ENCODE assay signal across 8 cellular contexts in the genomic region with DNA sequence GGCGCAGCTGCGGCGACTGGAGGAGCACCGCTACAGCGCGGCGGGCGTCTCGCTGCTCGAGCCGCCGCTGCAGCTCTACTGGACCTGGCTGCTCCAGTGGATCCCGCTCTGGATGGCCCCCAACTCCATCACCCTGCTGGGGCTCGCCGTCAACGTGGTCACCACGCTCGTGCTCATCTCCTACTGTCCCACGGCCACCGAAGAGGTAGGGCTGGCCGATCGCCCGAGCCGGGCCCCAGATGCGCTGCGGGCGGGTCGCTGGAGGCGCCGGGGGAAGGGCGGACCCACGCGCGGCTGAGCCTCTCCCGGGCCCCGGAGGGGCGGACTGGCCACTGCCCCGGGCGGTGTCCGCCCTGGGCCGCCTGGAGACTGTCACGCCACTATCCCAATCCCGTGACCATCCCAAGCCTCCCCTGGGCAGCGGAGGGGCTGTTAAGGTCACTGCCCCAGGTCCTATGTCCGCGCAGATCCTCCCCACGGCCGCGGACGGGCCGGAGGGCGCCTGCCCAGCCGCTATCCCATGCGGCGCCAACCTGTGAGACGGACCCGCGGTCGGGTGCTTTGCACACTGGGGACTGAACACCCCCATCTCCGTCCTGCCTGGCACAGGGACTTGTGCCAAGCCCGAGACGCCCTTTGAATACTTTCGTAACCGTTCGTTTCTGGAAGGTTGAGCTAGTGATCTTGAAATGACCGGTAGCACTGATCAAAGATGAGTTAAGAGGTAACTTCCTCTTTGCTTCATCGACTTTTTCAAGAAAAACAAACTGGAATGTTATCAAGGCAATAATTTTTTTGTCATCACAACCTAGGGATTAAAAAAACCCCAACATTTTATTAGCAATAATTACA. TPM values are rescaled to one million over a fixed set of nuclear protein-coding genes. Genes with fewer than 3 reads are reported as not detected.
DNase-seq lines count a peak whose midpoint lies in the region; ATAC-seq and TF ChIP-seq lines count a peak whose summit lies in the region.

No MANE protein-coding gene starts in this region.

- H3K9me3 ChIP-seq in HAP-1 (peaks cover 4% of the 10 kb centered on the region; the same call in 1 of the 2 replicates), KOPT-K1 (ENCODE audit: insufficient read depth, low read length, poor library complexity, severe bottlenecking) (peaks cover 3% of the 10 kb centered on the region)

- H3K4me3 Mint-ChIP-seq in activated CD8-positive, alpha-beta memory T cell treated with anti-CD3 and anti-CD28 coated beads, Interleukin-2, amount 10 ng/mL, durations not matched to agents 7 days and 5 days = peak overlapping the region; percentile 83

- H3K36me3 ChIP-seq in HAP-1 (replicated peaks) (peaks cover 4% of the 10 kb centered on the region; the same call in 1 of the 2 replicates), KOPT-K1 (ENCODE audit: insufficient read depth, low read length) (no peaks in the 10 kb centered on the region)

- H3K4me1 ChIP-seq in HAP-1 = peaks cover 40% of the 10 kb centered on the region

- peak; percentile 49 for ATAC-seq in activated CD8-positive, alpha-beta memory T cell treated with anti-CD3 and anti-CD28 coated beads, Interleukin-2, amount 10 ng/mL, durations not matched to agents 7 days and 5 days
- ATAC-seq in activated CD4-positive, CD25-positive, alpha-beta regulatory T cell treated with anti-CD3 and anti-CD28 coated beads, Interleukin-2, amount 50 U/mL, for 24 hours = peak; percentile 14 to 21

- H3K9me3 Mint-ChIP-seq in activated CD8-positive, alpha-beta memory T cell treated with anti-CD3 and anti-CD28 coated beads, Interleukin-2, amount 10 ng/mL, durations not matched to agents 7 days and 5 days (ENCODE audit: low read depth) = no peaks in the 10 kb centered on the region

- CTCF ChIA-PET in activated CD8-positive, alpha-beta memory T cell treated with anti-CD3 and anti-CD28 coated beads, Interleukin-2, amount 10 ng/mL, durations not matched to agents 7 days and 5 days (lab: Charles Lee) = interaction anchor here (0.5 to 1.1 kb wide), 5 partner anchors 40 to 140 kb away, joined by 3 to 5 read pairs (median 3); no protein-coding TSS in a partner anchor

- H3K27ac Mint-ChIP-seq in activated CD8-positive, alpha-beta memory T cell treated with anti-CD3 and anti-CD28 coated beads, Interleukin-2, amount 10 ng/mL, durations not matched to agents 7 days and 5 days = peak overlapping the region; percentile 84

- peaks cover 2% of the 10 kb centered on the region for H3K36me3 Mint-ChIP-seq in activated CD8-positive, alpha-beta memory T cell treated with anti-CD3 and anti-CD28 coated beads, Interleukin-2, amount 10 ng/mL, durations not matched to agents 7 days and 5 days

- peak overlapping the region; percentile 61 for H3K27ac ChIP-seq in KOPT-K1 (ENCODE audit: low read depth, low read length, poor library complexity, severe bottlenecking)

- peak overlapping the region; percentile 73 for H3K4me3 ChIP-seq in HAP-1

- no peaks in the 10 kb centered on the region for H3K27me3 Mint-ChIP-seq in activated CD8-positive, alpha-beta memory T cell treated with anti-CD3 and anti-CD28 coated beads, Interleukin-2, amount 10 ng/mL, durations not matched to agents 7 days and 5 days

- DNase-seq in activated CD8-positive, alpha-beta memory T cell treated with anti-CD3 and anti-CD28 coated beads, Interleukin-2, amount 10 ng/mL, durations not matched to agents 7 days and 5 days = peak; percentile 51
- DNase-seq in activated CD8-positive, alpha-beta memory T cell treated with anti-CD3 and anti-CD28 coated beads for 24 hours = no peak
- peak; percentile 35 to 44 for DNase-seq in HAP-1 (ENCODE audit: low spot score in 2 of 2)
- peak; percentile 76 to 85 for DNase-seq in erythroblast (lab: John Stamatoyannopoulos, UW)
- peak; percentile 89 for DNase-seq in mesenteric fat pad (ENCODE audit: low spot score)
- peak; percentile 72 for DNase-seq in superior temporal gyrus (ENCODE audit: extremely low spot score)

- peak; percentile 71 for TF ChIP-seq POLR2A in erythroblast (IDR thresholded peaks at IDR 0.05; ENCODE audit: low read length)

- peaks cover 34% of the 10 kb centered on the region for H3K4me1 Mint-ChIP-seq in activated CD8-positive, alpha-beta memory T cell treated with anti-CD3 and anti-CD28 coated beads, Interleukin-2, amount 10 ng/mL, durations not matched to agents 7 days and 5 days

- in situ Hi-C loops in HAP-1 (cut with MboI; ENCODE audit: low sequenced_read_pairs) = loop anchor here (5.0 kb wide), 1 partner anchor 36 kb away; no protein-coding TSS in a partner anchor

- H3K27me3 ChIP-seq in HAP-1 (ENCODE audit: low read depth) = no peaks in the 10 kb centered on the region

RNA-seq across cellular contexts. Expression of a gene that starts 0.7 kb away (rescaled TPM):
- 10 to 100 TPM; 14.3 to 20.8 TPM for total RNA-seq in activated CD8-positive, alpha-beta memory T cell treated with anti-CD3 and anti-CD28 coated beads, Interleukin-2, amount 10 ng/mL, durations not matched to agents 7 days and 5 days
- total RNA-seq in mesenteric fat pad = 63.3 TPM

RNA-seq across cellular contexts. Expression of a gene that starts 41.1 kb away (rescaled TPM):
- total RNA-seq in activated CD8-positive, alpha-beta memory T cell treated with anti-CD3 and anti-CD28 coated beads, Interleukin-2, amount 10 ng/mL, durations not matched to agents 7 days and 5 days = 1 to 10 TPM in 1 of 2 experiments, under 1 TPM in 1; 0.93 to 2.0 TPM
- not detected for total RNA-seq in mesenteric fat pad
